Comparison of ENCODE assay signal across 25 cellular contexts in the genomic region with DNA sequence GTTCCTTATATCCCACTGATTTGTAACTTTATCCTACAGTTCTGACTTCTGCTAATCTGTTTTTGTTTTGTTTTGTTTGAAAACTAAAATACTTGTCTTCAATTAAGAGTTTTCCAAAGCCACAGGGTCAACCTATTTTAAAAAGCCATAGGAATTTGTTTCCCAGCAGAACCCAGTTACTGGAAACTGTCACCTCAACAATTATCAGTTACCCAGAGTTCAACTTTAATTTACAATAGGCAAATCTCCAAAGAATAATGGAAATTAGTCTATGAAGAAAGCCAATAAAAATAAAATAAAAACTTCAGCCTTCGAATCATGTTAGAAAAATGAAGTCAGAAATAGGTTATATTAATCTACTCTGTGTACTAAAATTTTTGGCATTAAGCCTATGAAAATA.
"Had no signal": no experiment of that assay in that cellular context is flagged by ENCODE, and none has a peak within 500 bp of the region (broad histone marks: within the 10 kb centered on the region; RNA-seq: fewer than 3 reads in every experiment).

No MANE protein-coding gene starts in this region.

- H3K4me3 ChIP-seq: coronary artery, dorsolateral prefrontal cortex, heart right ventricle, lung, mucosa of descending colon, sigmoid colon, spleen, vagina had no signal

- H3K27ac ChIP-seq: coronary artery, dorsolateral prefrontal cortex, foreskin keratinocyte, heart right ventricle, sigmoid colon, spleen, vagina had no signal

- DNase-seq: activated CD4-positive, alpha-beta T cell treated with anti-CD3 and anti-CD28 coated beads for 36 hours; activated CD4-positive, CD25-positive, alpha-beta regulatory T cell; activated CD8-positive, alpha-beta memory T cell treated with anti-CD3 and anti-CD28 coated beads, Interleukin-2, amount 10 ng/mL, durations not matched to agents 7 days and 5 days; activated CD8-positive, alpha-beta T cell treated with anti-CD3 and anti-CD28 coated beads, Interleukin-2, amount 10 ng/mL, durations not matched to agents 7 days and 5 days; activated naive CD8-positive, alpha-beta T cell treated with anti-CD3 and anti-CD28 coated beads, Interleukin-2, amount 50 U/mL, for 24 hours; activated T-cell treated with anti-CD3 and anti-CD28 coated beads, Interleukin-2, amount 50 U/mL, for 48 hours; amygdala; cerebellar nuclear complex; dorsolateral prefrontal cortex; effector memory CD4-positive, alpha-beta T cell; foreskin keratinocyte; heart right ventricle; kidney glomerular epithelial cell; mucosa of descending colon; retina; sigmoid colon; spleen; stimulated activated naive CD4-positive, alpha-beta T cell treated with Interleukin-2 at 50 U/mL for 16 hours; T-helper 1 cell; trophoblast cell had no signal

- H3K27me3 ChIP-seq: dorsolateral prefrontal cortex, foreskin keratinocyte, heart right ventricle, sigmoid colon, spleen, vagina had no signal

- H3K4me1 ChIP-seq: foreskin keratinocyte, spleen, vagina had no signal

- H3K36me3 ChIP-seq: sigmoid colon, spleen, vagina had no signal

- ATAC-seq: activated CD4-positive, alpha-beta T cell treated with anti-CD3 and anti-CD28 coated beads for 36 hours; activated CD8-positive, alpha-beta memory T cell treated with anti-CD3 and anti-CD28 coated beads, Interleukin-2, amount 10 ng/mL, durations not matched to agents 7 days and 5 days; activated CD8-positive, alpha-beta T cell treated with anti-CD3 and anti-CD28 coated beads, Interleukin-2, amount 10 ng/mL, durations not matched to agents 7 days and 5 days; activated naive CD8-positive, alpha-beta T cell treated with anti-CD3 and anti-CD28 coated beads, Interleukin-2, amount 50 U/mL, for 24 hours; foreskin keratinocyte; left lobe of liver; mucosa of descending colon; natural killer cell treated with Interleukin-12 subunit alpha and Interleukin-12 subunit beta and Interleukin-15 and Interleukin-18, amount 100 ng/mL, for 72 hours had no signal

- H3K9me3 ChIP-seq: heart right ventricle, mucosa of descending colon, sigmoid colon, spleen, vagina had no signal
